21 cellular contexts compared by ENCODE assay signal in genomic region chr4:108094923-108095482, GRCh38.
DNase-seq lines count a peak whose midpoint lies in the region; ATAC-seq and TF ChIP-seq lines count a peak whose summit lies in the region.
"Had no signal": no experiment of that assay in that cellular context is flagged by ENCODE, and none has a peak within 500 bp of the region (broad histone marks: within the 10 kb centered on the region; RNA-seq: fewer than 3 reads in every experiment).

No MANE protein-coding gene starts in this region.

- peaks cover 94% of the 10 kb centered on the region; the same call in 1 of the 2 replicates for H3K79me2 ChIP-seq in OCI-LY7 (ENCODE audit: insufficient read depth, low read depth, low read length)

- CTCF ChIA-PET in CD8-positive, alpha-beta T cell (lab: Charles Lee): interaction anchor here (0.6 to 4.1 kb wide), 10 partner anchors 10 to 399 kb away, joined by 3 to 16 read pairs (median 3); no protein-coding TSS in a partner anchor
- CTCF ChIA-PET in OCI-LY7 (lab: Charles Lee; ENCODE audit: unreplicated experiment) (no interaction called here), MCF 10A (lab: Yijun Ruan, JAX) (no interaction called here)

- peaks cover 86% of the 10 kb centered on the region for H3K4me1 ChIP-seq in CD8-positive, alpha-beta T cell (ENCODE audit: insufficient read depth, low read length)
- H3K4me1 ChIP-seq in OCI-LY7 (ENCODE audit: insufficient read depth, low read length, poor library complexity, severe bottlenecking): peaks cover 20% of the 10 kb centered on the region
- no peaks in the 10 kb centered on the region for H3K4me1 ChIP-seq in endodermal cell (ENCODE audit: control insufficient read depth, insufficient read depth, low read length)

- peak; percentile 35 for TF ChIP-seq CTCF in CD8-positive, alpha-beta T cell (IDR thresholded peaks at IDR 0.05)
- TF ChIP-seq CTCF in OCI-LY7 (conservative IDR thresholded peaks at IDR 0.05; ENCODE audit: low read length) (peak; percentile 61), endodermal cell (conservative IDR thresholded peaks at IDR 0.05) (peak; percentile 34), MCF 10A (IDR thresholded peaks at IDR 0.05; ENCODE audit: unreplicated experiment) (no peak)

- no peaks in the 10 kb centered on the region for H3K27me3 ChIP-seq in CD8-positive, alpha-beta T cell (ENCODE audit: insufficient read depth, low read length)
- H3K27me3 ChIP-seq in endodermal cell (ENCODE audit: control insufficient read depth, insufficient read depth, low read length, poor library complexity, severe bottlenecking): no peaks in the 10 kb centered on the region
- H3K27me3 ChIP-seq: brain microvascular endothelial cell, neutrophil had no signal

- no peaks in the 10 kb centered on the region for H3K9me2 ChIP-seq in OCI-LY7 (ENCODE audit: insufficient read depth, low read length)

- no peak overlapping the region for H2AFZ ChIP-seq in OCI-LY7 (ENCODE audit: low read length)

- peaks cover 70% of the 10 kb centered on the region for H3K4me1 Mint-ChIP-seq in T-helper 1 cell treated with Interleukin-12 subunit alpha and Interleukin-12 subunit beta and Interleukin-4 antibody, amounts not matched to agents 30 μg/mL and 1 μg/mL, for 36 hours (ENCODE audit: low read depth)
- peaks cover 83% of the 10 kb centered on the region for H3K4me1 Mint-ChIP-seq in CD8-positive, alpha-beta T cell (ENCODE audit: low read depth)
- H3K4me1 Mint-ChIP-seq in endodermal cell (peaks cover 22% of the 10 kb centered on the region), MCF 10A (ENCODE audit: insufficient read depth, unreplicated experiment) (no peaks in the 10 kb centered on the region)
- H3K4me1 Mint-ChIP-seq in activated T-helper 2 cell treated with anti-CD3 and anti-CD28 coated beads, Interferon-gamma antibody, Interleukin-2, Interleukin-4, amounts not matched to agents 10 μg/mL and 5 μg/mL and 100 μg/mL, durations not matched to agents 14 hours and 24 hours and 36 hours (ENCODE audit: low read depth): peaks cover 63% of the 10 kb centered on the region

- no peaks in the 10 kb centered on the region for H3K9me3 Mint-ChIP-seq in T-helper 1 cell treated with Interleukin-12 subunit alpha and Interleukin-12 subunit beta and Interleukin-4 antibody, amounts not matched to agents 30 μg/mL and 1 μg/mL, for 36 hours
- H3K9me3 Mint-ChIP-seq in CD8-positive, alpha-beta T cell: no peaks in the 10 kb centered on the region
- H3K9me3 Mint-ChIP-seq in endodermal cell (no peaks in the 10 kb centered on the region), MCF 10A (ENCODE audit: unreplicated experiment) (no peaks in the 10 kb centered on the region)
- H3K9me3 Mint-ChIP-seq in activated T-helper 2 cell treated with anti-CD3 and anti-CD28 coated beads, Interferon-gamma antibody, Interleukin-2, Interleukin-4, amounts not matched to agents 10 μg/mL and 5 μg/mL and 100 μg/mL, durations not matched to agents 14 hours and 24 hours and 36 hours: no peaks in the 10 kb centered on the region

- intact Hi-C loops in CD8-positive, alpha-beta T cell (cut with DNase I, micrococcal nuclease): loop anchor here in 1 of 2 experiments (2.0 kb wide), 1 partner anchor 18 kb away; no protein-coding TSS in a partner anchor
- intact Hi-C loops in OCI-LY7 (cut with micrococcal nuclease; ENCODE audit: unreplicated experiment): no loop called here
- intact Hi-C loops in activated T-helper 2 cell treated with anti-CD3 and anti-CD28 coated beads, Interferon-gamma antibody, Interleukin-2, Interleukin-4, amounts not matched to agents 10 μg/mL and 5 μg/mL and 100 μg/mL, durations not matched to agents 14 hours and 24 hours and 36 hours (cut with micrococcal nuclease): no loop called here
- intact Hi-C loops in MCF 10A (cut with micrococcal nuclease): no loop called here

- no peak overlapping the region for H3K4me2 ChIP-seq in OCI-LY7 (ENCODE audit: low read length)

- no TSS peak for BruUV-seq in OCI-LY7 (replicated peaks; lab: Mats Ljungman, UMichigan)
- BruUV-seq in MCF 10A (replicated peaks; lab: Mats Ljungman, UMichigan): no TSS peak

- H3K27me3 Mint-ChIP-seq in T-helper 1 cell treated with Interleukin-12 subunit alpha and Interleukin-12 subunit beta and Interleukin-4 antibody, amounts not matched to agents 30 μg/mL and 1 μg/mL, for 36 hours (ENCODE audit: low read depth): no peaks in the 10 kb centered on the region
- no peaks in the 10 kb centered on the region for H3K27me3 Mint-ChIP-seq in CD8-positive, alpha-beta T cell (ENCODE audit: low read depth)
- H3K27me3 Mint-ChIP-seq in endodermal cell (ENCODE audit: insufficient read depth): peaks cover 22% of the 10 kb centered on the region
- H3K27me3 Mint-ChIP-seq in activated T-helper 2 cell treated with anti-CD3 and anti-CD28 coated beads, Interferon-gamma antibody, Interleukin-2, Interleukin-4, amounts not matched to agents 10 μg/mL and 5 μg/mL and 100 μg/mL, durations not matched to agents 14 hours and 24 hours and 36 hours (ENCODE audit: low read depth): no peaks in the 10 kb centered on the region
- H3K27me3 Mint-ChIP-seq in MCF 10A (ENCODE audit: insufficient read depth, unreplicated experiment): peaks cover 11% of the 10 kb centered on the region

- peak overlapping the region; percentile 7 for H3K27ac ChIP-seq in CD8-positive, alpha-beta T cell (ENCODE audit: low read depth, low read length)
- no peak overlapping the region for H3K27ac ChIP-seq in OCI-LY7 (ENCODE audit: low read depth, low read length, poor library complexity, severe bottlenecking)
- no peak overlapping the region for H3K27ac ChIP-seq in endodermal cell (ENCODE audit: low read depth, low read length)
- H3K27ac ChIP-seq: brain microvascular endothelial cell, coronary artery, neutrophil, WERI-Rb-1 had no signal

- H4K20me1 ChIP-seq in OCI-LY7 (ENCODE audit: insufficient read depth, low read length): 0 out of 2 replicates have a peak, but pooled peaks cover 10% of the 10 kb centered on the region

- peak; percentile 47 for ATAC-seq in CD8-positive, alpha-beta T cell
- ATAC-seq: activated CD8-positive, alpha-beta memory T cell treated with anti-CD3 and anti-CD28 coated beads, Interleukin-2, amount 10 ng/mL, durations not matched to agents 7 days and 5 days; GM12878; left lobe of liver had no signal

- H3K4me3 Mint-ChIP-seq in T-helper 1 cell treated with Interleukin-12 subunit alpha and Interleukin-12 subunit beta and Interleukin-4 antibody, amounts not matched to agents 30 μg/mL and 1 μg/mL, for 36 hours: peak overlapping the region; percentile 33
- H3K4me3 Mint-ChIP-seq in CD8-positive, alpha-beta T cell: peak overlapping the region; percentile 50
- H3K4me3 Mint-ChIP-seq in endodermal cell (no peak overlapping the region), MCF 10A (ENCODE audit: unreplicated experiment) (no peak overlapping the region)
- no peak overlapping the region for H3K4me3 Mint-ChIP-seq in activated T-helper 2 cell treated with anti-CD3 and anti-CD28 coated beads, Interferon-gamma antibody, Interleukin-2, Interleukin-4, amounts not matched to agents 10 μg/mL and 5 μg/mL and 100 μg/mL, durations not matched to agents 14 hours and 24 hours and 36 hours (ENCODE audit: low read depth)
- H3K4me3 Mint-ChIP-seq: activated CD8-positive, alpha-beta memory T cell treated with anti-CD3 and anti-CD28 coated beads, Interleukin-2, amount 10 ng/mL, durations not matched to agents 7 days and 5 days had no signal

- DNase-seq in T-helper 1 cell: no peak
- DNase-seq in CD8-positive, alpha-beta T cell: no peak
- DNase-seq in OCI-LY7 (ENCODE audit: low spot score): no peak
- no peak for DNase-seq in endodermal cell
- DNase-seq in NCI-H526 treated with DMSO at 0.1 percent for 48 hours (lab: John Stamatoyannopoulos, UW): no peak
- DNase-seq in activated T-helper 2 cell treated with anti-CD3 and anti-CD28 coated beads, Interferon-gamma antibody, Interleukin-2, Interleukin-4, amounts not matched to agents 10 μg/mL and 5 μg/mL and 100 μg/mL, durations not matched to agents 14 hours and 24 hours and 36 hours (ENCODE audit: low spot score): no peak
- no peak for DNase-seq in MCF 10A (ENCODE audit: unreplicated experiment)
- DNase-seq: activated CD8-positive, alpha-beta memory T cell treated with anti-CD3 and anti-CD28 coated beads, Interleukin-2, amount 10 ng/mL, durations not matched to agents 7 days and 5 days; brain microvascular endothelial cell; C1 segment of cervical spinal cord; GF-D8; head of caudate nucleus; NCI-H1694; NCI-H446; Right ventricle myocardium superior; WERI-Rb-1 had no signal

- H3K27ac Mint-ChIP-seq in T-helper 1 cell treated with Interleukin-12 subunit alpha and Interleukin-12 subunit beta and Interleukin-4 antibody, amounts not matched to agents 30 μg/mL and 1 μg/mL, for 36 hours: peak overlapping the region; percentile 64
- H3K27ac Mint-ChIP-seq in CD8-positive, alpha-beta T cell: peak overlapping the region; percentile 96
- H3K27ac Mint-ChIP-seq in endodermal cell (no peak overlapping the region), MCF 10A (ENCODE audit: low read depth, unreplicated experiment) (no peak overlapping the region)
- H3K27ac Mint-ChIP-seq in activated T-helper 2 cell treated with anti-CD3 and anti-CD28 coated beads, Interferon-gamma antibody, Interleukin-2, Interleukin-4, amounts not matched to agents 10 μg/mL and 5 μg/mL and 100 μg/mL, durations not matched to agents 14 hours and 24 hours and 36 hours: no peak overlapping the region
- H3K27ac Mint-ChIP-seq: activated CD8-positive, alpha-beta memory T cell treated with anti-CD3 and anti-CD28 coated beads, Interleukin-2, amount 10 ng/mL, durations not matched to agents 7 days and 5 days had no signal

- no peaks in the 10 kb centered on the region for H3K9me3 ChIP-seq in CD8-positive, alpha-beta T cell (ENCODE audit: low read length)
- H3K9me3 ChIP-seq in OCI-LY7 (ENCODE audit: low read length) (no peaks in the 10 kb centered on the region), endodermal cell (ENCODE audit: control insufficient read depth, low read length) (no peaks in the 10 kb centered on the region)
- H3K9me3 ChIP-seq: neutrophil had no signal

- peaks cover 37% of the 10 kb centered on the region for H3K36me3 Mint-ChIP-seq in T-helper 1 cell treated with Interleukin-12 subunit alpha and Interleukin-12 subunit beta and Interleukin-4 antibody, amounts not matched to agents 30 μg/mL and 1 μg/mL, for 36 hours (ENCODE audit: low read depth)
- H3K36me3 Mint-ChIP-seq in CD8-positive, alpha-beta T cell: peaks cover 75% of the 10 kb centered on the region
- H3K36me3 Mint-ChIP-seq in endodermal cell (ENCODE audit: low read depth) (no peaks in the 10 kb centered on the region), MCF 10A (ENCODE audit: insufficient read depth, unreplicated experiment) (no peaks in the 10 kb centered on the region)
- H3K36me3 Mint-ChIP-seq in activated T-helper 2 cell treated with anti-CD3 and anti-CD28 coated beads, Interferon-gamma antibody, Interleukin-2, Interleukin-4, amounts not matched to agents 10 μg/mL and 5 μg/mL and 100 μg/mL, durations not matched to agents 14 hours and 24 hours and 36 hours (ENCODE audit: low read depth): peaks cover 53% of the 10 kb centered on the region

- no peak overlapping the region for H3K9ac ChIP-seq in endodermal cell (ENCODE audit: extremely low read depth, low read length, poor library complexity, severe bottlenecking)

- no peak overlapping the region for H3K4me3 ChIP-seq in CD8-positive, alpha-beta T cell (ENCODE audit: low read depth, low read length)
- H3K4me3 ChIP-seq in OCI-LY7 (ENCODE audit: low read depth, low read length, poor library complexity, severe bottlenecking): no peak overlapping the region
- no peak overlapping the region for H3K4me3 ChIP-seq in endodermal cell (ENCODE audit: low read length)
- H3K4me3 ChIP-seq: coronary artery, GM12878 had no signal

- WGBS in endodermal cell (ENCODE audit: insufficient coverage in 1 of 2, insufficient read length in 1 of 2), 2 experiments: 42 to 78% methylated on average over 2 to 5 of the region's 5 CpGs

- POLR2A ChIA-PET in CD8-positive, alpha-beta T cell (lab: Charles Lee): interaction anchor here (2.5 to 3.3 kb wide), 2 partner anchors 13 to 18 kb away, joined by 10 to 13 read pairs; no protein-coding TSS in a partner anchor
- POLR2A ChIA-PET in OCI-LY7 (lab: Charles Lee) (interaction anchor here (1.1 to 1.5 kb wide), 2 partner anchors 10 to 12 kb away, joined by 3 read pairs; no protein-coding TSS in a partner anchor), MCF 10A (lab: Yijun Ruan, JAX) (no interaction called here)

- H3K36me3 ChIP-seq in CD8-positive, alpha-beta T cell (ENCODE audit: insufficient read depth, low read length): peaks cover 21% of the 10 kb centered on the region
- H3K36me3 ChIP-seq in OCI-LY7 (ENCODE audit: insufficient read depth, low read length) (peaks cover 75% of the 10 kb centered on the region), endodermal cell (ENCODE audit: control insufficient read depth, insufficient read depth, low read length) (no peaks in the 10 kb centered on the region)
- H3K36me3 ChIP-seq: brain microvascular endothelial cell, neutrophil, WERI-Rb-1 had no signal

Comparison
In these comparisons a context has a peak if more than half of its experiments do, and no peak if none do; other contexts are left out.
1. H3K27ac Mint-ChIP-seq: peak in T-helper 1 cell treated with Interleukin-12 subunit alpha and Interleukin-12 subunit beta and Interleukin-4 antibody, amounts not matched to agents 30 μg/mL and 1 μg/mL, for 36 hours (single experiment) and CD8-positive, alpha-beta T cell (single experiment); none in endodermal cell (single experiment), activated T-helper 2 cell treated with anti-CD3 and anti-CD28 coated beads, Interferon-gamma antibody, Interleukin-2, Interleukin-4, amounts not matched to agents 10 μg/mL and 5 μg/mL and 100 μg/mL, durations not matched to agents 14 hours and 24 hours and 36 hours (single experiment) and MCF 10A (single experiment).
2. H3K4me3 Mint-ChIP-seq: peak in T-helper 1 cell treated with Interleukin-12 subunit alpha and Interleukin-12 subunit beta and Interleukin-4 antibody, amounts not matched to agents 30 μg/mL and 1 μg/mL, for 36 hours (single experiment) and CD8-positive, alpha-beta T cell (single experiment); none in endodermal cell (single experiment), activated T-helper 2 cell treated with anti-CD3 and anti-CD28 coated beads, Interferon-gamma antibody, Interleukin-2, Interleukin-4, amounts not matched to agents 10 μg/mL and 5 μg/mL and 100 μg/mL, durations not matched to agents 14 hours and 24 hours and 36 hours (single experiment) and MCF 10A (single experiment).